Comparison of ENCODE assay signal across 4 cellular contexts in the genomic region with DNA sequence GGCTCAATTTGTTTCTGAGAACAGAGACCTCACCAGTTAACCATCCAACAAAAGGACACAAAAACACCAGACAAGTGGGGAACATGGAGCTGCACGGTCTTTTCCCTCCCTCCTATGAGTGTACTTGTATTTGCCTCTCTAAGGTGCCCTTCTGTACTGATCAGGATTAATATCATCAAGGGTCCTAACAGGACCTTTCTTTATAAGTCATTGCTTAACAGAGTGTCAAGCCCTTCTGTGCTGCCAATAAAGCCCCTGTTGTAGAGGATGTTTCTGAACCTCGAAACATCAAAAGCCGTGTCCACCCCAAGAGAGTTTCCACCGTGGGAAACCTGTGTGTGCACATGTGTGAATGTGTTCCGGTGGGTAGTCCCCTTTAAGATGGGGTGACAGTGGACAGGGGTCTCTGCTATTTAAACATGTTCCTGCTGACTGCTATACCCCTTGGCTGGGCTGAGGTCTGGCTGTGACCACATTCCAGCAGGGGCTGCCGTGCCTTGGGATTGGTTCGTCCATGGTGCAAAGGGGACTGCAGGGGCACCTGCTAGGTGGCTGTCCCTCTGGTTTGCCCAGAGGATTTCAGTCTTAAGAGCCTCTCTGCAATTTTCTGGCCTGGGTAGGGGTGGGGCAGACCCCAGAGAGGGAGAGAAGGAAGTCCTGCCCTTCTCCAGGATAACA. TPM values are rescaled to one million over a fixed set of nuclear protein-coding genes. Genes with fewer than 3 reads are reported as not detected.
"Had no signal": no experiment of that assay in that cellular context is flagged by ENCODE, and none has a peak within 500 bp of the region (broad histone marks: within the 10 kb centered on the region; RNA-seq: fewer than 3 reads in every experiment).

No MANE protein-coding gene starts in this region.

- ATAC-seq: GM12878 had no signal

- H3K4me3 ChIP-seq: GM12878 had no signal

- DNase-seq: GDM1, GF-D8 had no signal

RNA-seq across cellular contexts. Expression of gene ESRRB, which starts 6.0 kb away (rescaled TPM):
- total RNA-seq: G401 had no signal
